ENCODE assay signal across 27 cellular contexts in genomic region chr18:36805105-36805504, GRCh38.
"Had no signal": no experiment of that assay in that cellular context is flagged by ENCODE, and none has a peak within 500 bp of the region (broad histone marks: within the 10 kb centered on the region; RNA-seq: fewer than 3 reads in every experiment).

No MANE protein-coding gene starts in this region.

- H3K27ac ChIP-seq: colonic mucosa, epithelial cell of prostate, esophagus squamous epithelium, gastrocnemius medialis, heart right ventricle, left lung had no signal

- H3K27me3 ChIP-seq: colonic mucosa, esophagus squamous epithelium, gastrocnemius medialis, heart right ventricle, left lung had no signal

- ATAC-seq: effector memory CD8-positive, alpha-beta T cell; esophagus mucosa; gastrocnemius medialis; heart right ventricle; left cardiac atrium; left lung; left ventricle myocardium superior; naive thymus-derived CD4-positive, alpha-beta T cell had no signal

- H3K4me3 ChIP-seq: colonic mucosa, esophagus squamous epithelium, gastrocnemius medialis, heart right ventricle, left lung, lung had no signal

- H3K9me3 ChIP-seq: colonic mucosa, esophagus squamous epithelium, gastrocnemius medialis, heart right ventricle, left lung had no signal

- H3K36me3 ChIP-seq: colonic mucosa had no signal

- DNase-seq: colonic mucosa; cortex of kidney; effector CD8-positive, alpha-beta T cell; effector memory CD8-positive, alpha-beta T cell; endodermal cell; erythroblast; esophagus squamous epithelium; foreskin fibroblast; foreskin melanocyte; gastrocnemius medialis; glutamatergic neuron; head of caudate nucleus; heart right ventricle; hippocampal formation; left cardiac atrium; left lung; left ventricle myocardium superior; mammary epithelial cell; mesendoderm; midbrain; naive thymus-derived CD4-positive, alpha-beta T cell had no signal

- H3K4me1 ChIP-seq: colonic mucosa, gastrocnemius medialis, left lung had no signal

- FAIRE-seq: endometrium, islet of Langerhans, keratinocyte had no signal
